8 cellular contexts compared by ENCODE assay signal in genomic region chr11:288328-289144, GRCh38. TPM values are rescaled to one million over a fixed set of nuclear protein-coding genes. Genes with fewer than 3 reads are reported as not detected.
DNase-seq lines count a peak whose midpoint lies in the region; ATAC-seq and TF ChIP-seq lines count a peak whose summit lies in the region.

PGGHG (plus strand) TSS chr11:289126; CDS start chr11:289817, 691 bp downstream.

- POLR2A ChIA-PET in RWPE1 (lab: Yijun Ruan, JAX; ENCODE audit: low non-redundant PET), result interaction anchor here (0.5 kb wide), 1 partner anchor 36 kb away, joined by 3 read pairs; no protein-coding TSS in a partner anchor
- POLR2A ChIA-PET in activated naive CD8-positive, alpha-beta T cell treated with anti-CD3 and anti-CD28 coated beads, Interleukin-2, amount 10 ng/mL, durations not matched to agents 7 days and 5 days (lab: Charles Lee), result interaction anchor here (0.8 to 16.3 kb wide), 18 partner anchors 9 to 160 kb away, joined by 3 to 336 read pairs (median 26); partner anchors contain the start of genes BET1L, IFITM1, IFITM5 and NLRP6

- peak; percentile 56 for ATAC-seq in HG03039 (IDR thresholded peaks at IDR 0.05; ENCODE audit: unreplicated experiment)
- peak; percentile 38 for ATAC-seq in activated naive CD8-positive, alpha-beta T cell treated with anti-CD3 and anti-CD28 coated beads, Interleukin-2, amount 10 ng/mL, durations not matched to agents 7 days and 5 days (ENCODE audit: low read depth)
- peak; percentile 86 to 91 for ATAC-seq in left cardiac atrium
- peak; percentile 44 to 81 (median 56) for ATAC-seq in psoas muscle
- no peak for ATAC-seq in GM21529 (IDR thresholded peaks at IDR 0.05; ENCODE audit: unreplicated experiment)

- no peaks in the 10 kb centered on the region for H3K9me3 ChIP-seq in psoas muscle

- CTCF ChIA-PET in RWPE1 (lab: Yijun Ruan, JAX), result interaction anchor here (1.5 kb wide), 1 partner anchor 38 kb away, joined by 3 read pairs; no protein-coding TSS in a partner anchor

- H3K27ac Mint-ChIP-seq in activated naive CD8-positive, alpha-beta T cell treated with anti-CD3 and anti-CD28 coated beads, Interleukin-2, amount 10 ng/mL, durations not matched to agents 7 days and 5 days, result peak within 1 kb of the TSS; percentile 98

- no peak for TF ChIP-seq CTCF in RWPE1 (conservative IDR thresholded peaks at IDR 0.05; ENCODE audit: low read depth)
- TF ChIP-seq CTCF in psoas muscle (IDR thresholded peaks at IDR 0.05), result no peak

- peak within 1 kb of the TSS; percentile 72 for H3K4me3 ChIP-seq in psoas muscle

- peaks cover 34% of the 10 kb centered on the region for H3K4me1 Mint-ChIP-seq in activated naive CD8-positive, alpha-beta T cell treated with anti-CD3 and anti-CD28 coated beads, Interleukin-2, amount 10 ng/mL, durations not matched to agents 7 days and 5 days

- H3K36me3 Mint-ChIP-seq in activated naive CD8-positive, alpha-beta T cell treated with anti-CD3 and anti-CD28 coated beads, Interleukin-2, amount 10 ng/mL, durations not matched to agents 7 days and 5 days, result peaks cover 48% of the 10 kb centered on the region

- H3K27me3 ChIP-seq in psoas muscle (ENCODE audit: insufficient read depth in 3 of 3, low read length in 2 of 3), result peaks cover 0 to 42% (median 20%) of the 10 kb centered on the region in 3 donors

- no peaks in the 10 kb centered on the region for H3K9me3 Mint-ChIP-seq in activated naive CD8-positive, alpha-beta T cell treated with anti-CD3 and anti-CD28 coated beads, Interleukin-2, amount 10 ng/mL, durations not matched to agents 7 days and 5 days

- intact Hi-C loops in left cardiac atrium (cut with DNase I), result no loop called here
- intact Hi-C loops in psoas muscle (cut with DNase I), result no loop called here

- peak within 1 kb of the TSS; percentile 93 for H3K4me3 Mint-ChIP-seq in activated naive CD8-positive, alpha-beta T cell treated with anti-CD3 and anti-CD28 coated beads, Interleukin-2, amount 10 ng/mL, durations not matched to agents 7 days and 5 days

- WGBS in psoas muscle, 3 donors, result 1 to 2% (median 1%) methylated on average over 51 to 94 of the region's 94 CpGs

- H3K27ac ChIP-seq in RWPE1 (peak within 1 kb of the TSS; percentile 59), psoas muscle (no peak within 1 kb of the TSS)

- no peaks in the 10 kb centered on the region for H3K36me3 ChIP-seq in psoas muscle (ENCODE audit: insufficient read depth in 1 of 2, low read depth in 1 of 2)

- H3K27me3 Mint-ChIP-seq in activated naive CD8-positive, alpha-beta T cell treated with anti-CD3 and anti-CD28 coated beads, Interleukin-2, amount 10 ng/mL, durations not matched to agents 7 days and 5 days, result no peaks in the 10 kb centered on the region

- H3K4me1 ChIP-seq in psoas muscle, result no peaks in the 10 kb centered on the region

- DNase-seq in NCI-H1436 (lab: John Stamatoyannopoulos, UW) (peak; percentile 22), NCI-H1436 treated with DMSO at 0.1 percent for 48 hours (lab: John Stamatoyannopoulos, UW) (no peak), RWPE1 (ENCODE audit: low spot score) (peak; percentile 62), left cardiac atrium (peak; percentile 88), psoas muscle (peak; percentile 79 to 85)
- DNase-seq in activated naive CD8-positive, alpha-beta T cell treated with anti-CD3 and anti-CD28 coated beads, Interleukin-2, amount 10 ng/mL, durations not matched to agents 7 days and 5 days, result peak; percentile 88

RNA-seq across cellular contexts. Expression of gene PGGHG, which starts in this region (rescaled TPM):
- 100 to 1,000 TPM; 641 to 664 TPM for total RNA-seq in activated naive CD8-positive, alpha-beta T cell treated with anti-CD3 and anti-CD28 coated beads, Interleukin-2, amount 10 ng/mL, durations not matched to agents 7 days and 5 days
- total RNA-seq in left cardiac atrium (10 to 100 TPM; 10.8 to 15.8 TPM), psoas muscle (1 to 10 TPM; 2.9 to 5.1 (median 3.9) TPM)
- polyA plus RNA-seq in psoas muscle, result 1 to 10 TPM; 2.7 to 8.6 (median 4.0) TPM

Comparison
In these comparisons a context has a peak if more than half of its experiments do, and no peak if none do; other contexts are left out.
1. RNA of gene PGGHG (total RNA-seq): 641 to 664 TPM in activated naive CD8-positive, alpha-beta T cell treated with anti-CD3 and anti-CD28 coated beads, Interleukin-2, amount 10 ng/mL, durations not matched to agents 7 days and 5 days; 10.8 to 15.8 TPM in left cardiac atrium and 2.9 to 5.1 TPM in psoas muscle; every median in the first group is over 10 times any median in the second.